ENCODE assay signal across 25 cellular contexts in genomic region chr10:18178862-18179483, GRCh38. TPM values are rescaled to one million over a fixed set of nuclear protein-coding genes. Genes with fewer than 3 reads are reported as not detected.
DNase-seq lines count a peak whose midpoint lies in the region; ATAC-seq and TF ChIP-seq lines count a peak whose summit lies in the region.
"Had no signal": no experiment of that assay in that cellular context is flagged by ENCODE, and none has a peak within 500 bp of the region (broad histone marks: within the 10 kb centered on the region; RNA-seq: fewer than 3 reads in every experiment).

No MANE protein-coding gene starts in this region.

- no peak for TF ChIP-seq CTCF in SK-N-SH (IDR thresholded peaks at IDR 0.05)
- TF ChIP-seq CTCF in fibroblast of villous mesenchyme (IDR thresholded peaks at IDR 0.05; ENCODE audit: insufficient read depth, low read depth, low read length): no peak
- TF ChIP-seq CTCF in uterus (IDR thresholded peaks at IDR 0.05): no peak

- WGBS in SK-N-SH (ENCODE audit: low lambda C conversion rate): 65% methylated on average over 3 of the region's 3 CpGs

- H3K9me3 ChIP-seq in SK-N-SH (no peaks in the 10 kb centered on the region), muscle layer of colon (ENCODE audit: low read length) (no peaks in the 10 kb centered on the region), uterus (no peaks in the 10 kb centered on the region)

- H3K9ac ChIP-seq in SK-N-SH (no peak overlapping the region), muscle layer of colon (ENCODE audit: low read length) (no peak overlapping the region)
- H3K9ac ChIP-seq: KMS-11 had no signal

- H3K4me3 ChIP-seq in SK-N-SH (ENCODE audit: low read depth in 2 of 2, low read length in 1 of 2): no peak overlapping the region
- no peak overlapping the region for H3K4me3 ChIP-seq in fibroblast of villous mesenchyme (ENCODE audit: low read depth, low read length)
- H3K4me3 ChIP-seq in muscle layer of colon (ENCODE audit: low read depth in 1 of 2, low read length in 2 of 2): peak overlapping the region in 1 of 2 donors; percentile 17
- no peak overlapping the region for H3K4me3 ChIP-seq in uterus
- H3K4me3 ChIP-seq: PC-9 had no signal

- H3K79me2 ChIP-seq in SK-N-SH (ENCODE audit: insufficient read depth): no peaks in the 10 kb centered on the region

- POLR2A ChIA-PET in SK-N-SH (lab: Yijun Ruan, JAX): no interaction called here

- no peak overlapping the region for H3K4me2 ChIP-seq in SK-N-SH
- H3K4me2 ChIP-seq: KMS-11, PC-9 had no signal

- DNase-seq in SK-N-SH (no peak), fibroblast of villous mesenchyme (ENCODE audit: low read depth) (peak; percentile 28), uterus (no peak), NCI-H510A treated with DMSO at 0.1 percent for 48 hours (lab: John Stamatoyannopoulos, UW) (no peak), OCI-M2 (lab: John Stamatoyannopoulos, UW; ENCODE audit: unreplicated experiment) (no peak)
- DNase-seq: activated CD4-positive, alpha-beta T cell treated with anti-CD3 and anti-CD28 coated beads for 48 hours; activated naive CD4-positive, alpha-beta T cell treated with Interleukin-2 at 50 U/mL for 16 hours; activated T-cell treated with anti-CD3 and anti-CD28 coated beads, Interleukin-2, amount 50 U/mL, for 48 hours; AML-193; CD8-positive, alpha-beta memory T cell; effector CD4-positive, alpha-beta T cell; GF-D8; mesendoderm; NCI-H1930; NCI-H226; PC-9 had no signal

- H3K27ac ChIP-seq in SK-N-SH (ENCODE audit: low read depth in 2 of 2, low read length in 1 of 2): no peak overlapping the region; a peak in 2 of 4 replicates
- peak overlapping the region; percentile 89 for H3K27ac ChIP-seq in muscle layer of colon (ENCODE audit: low read depth, low read length)
- H3K27ac ChIP-seq in uterus: peak overlapping the region; percentile 67 to 86
- H3K27ac ChIP-seq: 22Rv1, KMS-11, PC-9 had no signal

- H3K9me2 ChIP-seq in SK-N-SH: no peaks in the 10 kb centered on the region

- H3K36me3 ChIP-seq in SK-N-SH (replicated peaks in 1 of 2; ENCODE audit: control insufficient read depth in 1 of 2, insufficient read depth in 2 of 2, low read length in 1 of 2) (no peaks in the 10 kb centered on the region), muscle layer of colon (ENCODE audit: insufficient read depth, low read length) (no peaks in the 10 kb centered on the region), uterus (no peaks in the 10 kb centered on the region)

- H3K27me3 ChIP-seq in SK-N-SH (ENCODE audit: insufficient read depth) (no peaks in the 10 kb centered on the region), muscle layer of colon (ENCODE audit: control insufficient read depth in 1 of 2, insufficient read depth in 2 of 2, low read length in 2 of 2) (no peaks in the 10 kb centered on the region), uterus (no peaks in the 10 kb centered on the region)

- peak overlapping the region; percentile 78; the same call in 1 of the 2 replicates for H2AFZ ChIP-seq in SK-N-SH (ENCODE audit: low read depth)
- H2AFZ ChIP-seq: PC-9 had no signal

- no peak for ATAC-seq in SK-N-SH treated with all-trans-retinoic acid at 6 μM for 48 hours
- ATAC-seq in HG03460 (IDR thresholded peaks at IDR 0.05; ENCODE audit: unreplicated experiment): no peak
- ATAC-seq: natural killer cell treated with Interleukin-12 subunit alpha and Interleukin-12 subunit beta and Interleukin-15 and Interleukin-18, amount 100 ng/mL, for 72 hours; stimulated activated effector memory CD8-positive, alpha-beta T cell treated with anti-CD3 and anti-CD28 coated beads, Interleukin-12 subunit alpha, Interleukin-12 subunit beta, amount 100 ng/mL, for 72 hours had no signal

- CTCF ChIA-PET in SK-N-SH (lab: Yijun Ruan, JAX): interaction anchor here (0.8 kb wide), 1 partner anchor 60 kb away, joined by 3 read pairs; no protein-coding TSS in a partner anchor

- TF ChIP-seq POLR2A in uterus (IDR thresholded peaks at IDR 0.05): no peak

- no peaks in the 10 kb centered on the region for H4K20me1 ChIP-seq in SK-N-SH (ENCODE audit: insufficient read depth)

- H3K4me1 ChIP-seq in SK-N-SH (ENCODE audit: control insufficient read depth in 1 of 2, insufficient read depth in 2 of 2, low read depth in 1 of 2, low read length in 1 of 2) (peaks cover 5 to 16% of the 10 kb centered on the region in 2 experiments; a peak in 3 of 4 replicates), muscle layer of colon (ENCODE audit: insufficient read depth, low read length) (peaks cover 28% of the 10 kb centered on the region), uterus (peaks cover 0 to 9% of the 10 kb centered on the region in 2 donors)

- intact Hi-C loops in uterus (cut with DNase I; ENCODE audit: low total_unique reads): no loop called here

- TF ChIP-seq EP300 in SK-N-SH (IDR thresholded peaks at IDR 0.05; ENCODE audit: borderline replicate concordance in 1 of 2, low read depth in 1 of 2, low read length in 1 of 2): no peak

- no peaks in the 10 kb centered on the region for H3F3A ChIP-seq in SK-N-SH (replicated peaks; ENCODE audit: insufficient read depth)

- no peak for TF ChIP-seq RAD21 in SK-N-SH (IDR thresholded peaks at IDR 0.05; ENCODE audit: low read length)

TF ChIP-seq in SK-N-SH, 30 proteins besides CTCF, POLR2A, EP300 and RAD21:
- TF ChIP-seq MXI1 (IDR thresholded peaks at IDR 0.05; ENCODE audit: low read depth, low read length) (no peak), FOXJ3 (CRISPR knock-in tag; IDR thresholded peaks at IDR 0.05) (no peak), ELF1 (IDR thresholded peaks at IDR 0.05) (no peak)

TF ChIP-seq in SK-N-SH treated with all-trans-retinoic acid at 6 μM for 48 hours, 23 proteins besides CTCF, POLR2A, EP300 and RAD21:
- TF ChIP-seq SNAI2 (CRISPR knock-in tag; IDR thresholded peaks at IDR 0.05): no peak

RNA-seq across cellular contexts. Expression of gene CACNB2, which starts 38.7 kb away (rescaled TPM):
- polyA plus RNA-seq in SK-N-SH (2012; rRNA removed): 0.74 and 0.75 TPM in 2 replicates
- polyA plus RNA-seq in SK-N-SH (2012; cell fraction: cytosol; rRNA removed): 0.20 and 0.31 TPM in 2 replicates
- polyA plus RNA-seq in SK-N-SH (2012; cell fraction: nucleus; rRNA removed): 1.8 and 2.6 TPM in 2 replicates
- total RNA-seq in fibroblast of villous mesenchyme: under 0.01 and 1.3 TPM in 2 replicates
- 10 to 100 TPM; 19.4 to 33.0 (median 27.0) TPM for total RNA-seq in uterus
- total RNA-seq: CD8-positive, alpha-beta memory T cell; HT1080; natural killer cell treated with Interleukin-12 subunit alpha and Interleukin-12 subunit beta and Interleukin-15 and Interleukin-18, amount 100 ng/mL, for 72 hours; PC-9; T-helper 1 cell treated with Interleukin-12 subunit alpha and Interleukin-12 subunit beta and Interleukin-4 antibody, amounts not matched to agents 30 ng/mL and 1 ng/mL, for 36 hours had no signal

Comparison
In these comparisons a context has a peak if more than half of its experiments do, and no peak if none do; other contexts are left out.
1. H3K27ac ChIP-seq: peak in muscle layer of colon (single experiment) and uterus (2 of 2); none in SK-N-SH (0 of 2).